Comparison of ENCODE assay signal across 9 cellular contexts in genomic region chr10:44960482-44961230, GRCh38. TPM values are rescaled to one million over a fixed set of nuclear protein-coding genes. Genes with fewer than 3 reads are reported as not detected.
DNase-seq lines count a peak whose midpoint lies in the region; ATAC-seq and TF ChIP-seq lines count a peak whose summit lies in the region.
"Had no signal": no experiment of that assay in that cellular context is flagged by ENCODE, and none has a peak within 500 bp of the region (broad histone marks: within the 10 kb centered on the region; RNA-seq: fewer than 3 reads in every experiment).

No MANE protein-coding gene starts in this region.

- H3K27me3 Mint-ChIP-seq in activated naive CD4-positive, alpha-beta T cell treated with anti-CD3 and anti-CD28 coated beads, Interleukin-2, amount 10 ng/mL, durations not matched to agents 7 days and 5 days = peaks cover 13% of the 10 kb centered on the region
- H3K27me3 Mint-ChIP-seq in mesothelial cell of epicardium (ENCODE audit: low read depth) (no peaks in the 10 kb centered on the region), type B pancreatic cell (no peaks in the 10 kb centered on the region)

- no peak overlapping the region for H3K27ac Mint-ChIP-seq in activated naive CD4-positive, alpha-beta T cell treated with anti-CD3 and anti-CD28 coated beads, Interleukin-2, amount 10 ng/mL, durations not matched to agents 7 days and 5 days
- H3K27ac Mint-ChIP-seq in mesothelial cell of epicardium (no peak overlapping the region), type B pancreatic cell (peak overlapping the region; percentile 75)

- peaks cover 10% of the 10 kb centered on the region for H3K36me3 Mint-ChIP-seq in activated naive CD4-positive, alpha-beta T cell treated with anti-CD3 and anti-CD28 coated beads, Interleukin-2, amount 10 ng/mL, durations not matched to agents 7 days and 5 days
- peaks cover 12% of the 10 kb centered on the region for H3K36me3 Mint-ChIP-seq in mesothelial cell of epicardium
- peaks cover 9% of the 10 kb centered on the region for H3K36me3 Mint-ChIP-seq in type B pancreatic cell

- H3K4me3 ChIP-seq in cardiac fibroblast (replicated peaks in 1 of 2; ENCODE audit: low read depth in 2 of 2, low read length in 2 of 2) = peak overlapping the region; percentile 55 to 83

- ATAC-seq in HG02610 (IDR thresholded peaks at IDR 0.05; ENCODE audit: unreplicated experiment) = no peak

- peak overlapping the region; percentile 81 for H3K4me3 Mint-ChIP-seq in activated naive CD4-positive, alpha-beta T cell treated with anti-CD3 and anti-CD28 coated beads, Interleukin-2, amount 10 ng/mL, durations not matched to agents 7 days and 5 days
- H3K4me3 Mint-ChIP-seq in mesothelial cell of epicardium (peak overlapping the region; percentile 82), type B pancreatic cell (peak overlapping the region; percentile 89)

- no peaks in the 10 kb centered on the region for H3K9me3 Mint-ChIP-seq in activated naive CD4-positive, alpha-beta T cell treated with anti-CD3 and anti-CD28 coated beads, Interleukin-2, amount 10 ng/mL, durations not matched to agents 7 days and 5 days
- H3K9me3 Mint-ChIP-seq in mesothelial cell of epicardium (no peaks in the 10 kb centered on the region), type B pancreatic cell (no peaks in the 10 kb centered on the region)

- no peak for DNase-seq in activated naive CD4-positive, alpha-beta T cell treated with anti-CD3 and anti-CD28 coated beads, Interleukin-2, amount 10 ng/mL, durations not matched to agents 7 days and 5 days
- no peak for DNase-seq in activated naive CD4-positive, alpha-beta T cell treated with anti-CD3 and anti-CD28 coated beads, Interleukin-2, amount 50 U/mL, for 16 hours
- DNase-seq in cardiac fibroblast (ENCODE audit: low read depth in 2 of 2) = no peak
- DNase-seq in mesothelial cell of epicardium (ENCODE audit: low spot score in 2 of 2, unreplicated experiment in 2 of 2) = no peak
- peak; percentile 47 for DNase-seq in type B pancreatic cell (ENCODE audit: extremely low spot score, unreplicated experiment)
- DNase-seq in retina = no peak
- DNase-seq in NCI-H446 (lab: John Stamatoyannopoulos, UW) = no peak
- DNase-seq: COR-L47 had no signal

- CTCF ChIA-PET in activated naive CD4-positive, alpha-beta T cell treated with anti-CD3 and anti-CD28 coated beads, Interleukin-2, amount 10 ng/mL, durations not matched to agents 7 days and 5 days (lab: Charles Lee) = interaction anchor here (1.0 kb wide), 1 partner anchor 27 kb away, joined by 7 read pairs; no protein-coding TSS in a partner anchor

- peaks cover 13% of the 10 kb centered on the region for H3K4me1 Mint-ChIP-seq in activated naive CD4-positive, alpha-beta T cell treated with anti-CD3 and anti-CD28 coated beads, Interleukin-2, amount 10 ng/mL, durations not matched to agents 7 days and 5 days
- peaks cover 50% of the 10 kb centered on the region for H3K4me1 Mint-ChIP-seq in mesothelial cell of epicardium
- peaks cover 66% of the 10 kb centered on the region for H3K4me1 Mint-ChIP-seq in type B pancreatic cell (ENCODE audit: unreplicated experiment)

- TF ChIP-seq CTCF in cardiac fibroblast (IDR thresholded peaks at IDR 0.05; ENCODE audit: low read depth, low read length) (no peak), mesothelial cell of epicardium (IDR thresholded peaks at IDR 0.05; ENCODE audit: unreplicated experiment) (no peak), type B pancreatic cell (conservative IDR thresholded peaks at IDR 0.05) (no peak)

RNA-seq across cellular contexts. Expression of gene RASSF4, which starts 1.1 kb away (rescaled TPM):
- total RNA-seq in mesothelial cell of epicardium (15.4 to 16.6 TPM (median 16.3 TPM) in 3 replicates), type B pancreatic cell (ENCODE audit: low replicate concordance) (22.7 and 27.9 TPM in 2 replicates)

RNA-seq across cellular contexts. Expression of gene DEPP1, which starts 18.0 kb away (rescaled TPM):
- total RNA-seq in mesothelial cell of epicardium = 8.0 to 11.1 TPM (median 10.1 TPM) in 3 replicates
- total RNA-seq in type B pancreatic cell (ENCODE audit: low replicate concordance) = 25.7 and 53.0 TPM in 2 replicates

RNA-seq across cellular contexts. Expression of gene ZNF22, which starts 40.1 kb away (rescaled TPM):
- total RNA-seq in mesothelial cell of epicardium (44.7 to 46.8 TPM (median 45.2 TPM) in 3 replicates), type B pancreatic cell (ENCODE audit: low replicate concordance) (23.5 and 39.0 TPM in 2 replicates)

RNA-seq across cellular contexts. Expression of gene TMEM72, which starts 49.5 kb away (rescaled TPM):
- total RNA-seq in mesothelial cell of epicardium (0.67 to 0.71 TPM (median 0.68 TPM) in 3 replicates), type B pancreatic cell (ENCODE audit: low replicate concordance) (0.40 and 1.2 TPM in 2 replicates)
